In the genomic region with DNA sequence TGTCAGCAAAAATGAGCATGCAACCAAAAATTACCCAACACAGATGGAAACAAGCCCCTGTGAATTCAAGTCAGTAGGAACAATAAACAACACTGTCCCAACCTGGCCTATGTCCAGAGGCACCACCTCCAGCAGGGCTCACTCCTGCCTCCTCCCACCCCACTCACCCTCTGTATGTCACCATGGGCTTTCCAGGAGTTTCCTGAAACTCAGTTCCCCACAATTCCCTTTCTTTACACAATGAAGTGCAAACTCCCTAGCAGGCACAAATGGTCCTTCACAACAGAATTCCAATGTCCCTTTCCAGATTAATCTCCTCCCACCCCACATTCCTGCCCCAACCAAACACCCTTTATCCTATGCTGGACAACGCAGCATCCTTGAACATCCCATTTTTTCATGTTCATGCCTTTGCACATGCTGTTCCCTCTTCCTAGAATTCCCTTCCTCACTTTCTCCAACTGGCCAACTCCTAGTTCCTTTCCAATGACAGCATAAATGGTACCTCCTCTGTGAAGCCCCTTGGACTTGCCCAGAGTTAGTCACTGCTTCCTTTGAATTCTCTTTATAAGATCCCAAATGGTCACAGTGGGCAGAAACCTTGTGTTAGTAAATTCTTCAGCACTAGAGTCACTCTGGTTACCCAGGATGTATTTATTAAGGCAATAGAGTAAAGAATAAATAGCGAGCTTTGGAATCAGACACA, we compare ENCODE assay signal across 19 cellular contexts.
DNase-seq lines count a peak whose midpoint lies in the region; ATAC-seq and TF ChIP-seq lines count a peak whose summit lies in the region.
"Had no signal": no experiment of that assay in that cellular context is flagged by ENCODE, and none has a peak within 500 bp of the region (broad histone marks: within the 10 kb centered on the region; RNA-seq: fewer than 3 reads in every experiment).

No MANE protein-coding gene starts in this region.

- peak; percentile 35 for DNase-seq in AG08395 (ENCODE audit: low spot score)
- DNase-seq in amniotic epithelial cell (ENCODE audit: low read depth): peak; percentile 15
- DNase-seq in hepatic stellate cell (ENCODE audit: low spot score): peak; percentile 74
- no peak for DNase-seq in heart right ventricle
- DNase-seq in CD14-positive monocyte (ENCODE audit: low spot score): no peak
- DNase-seq in stimulated activated naive CD4-positive, alpha-beta T cell treated with Interleukin-2 at 50 U/mL for 16 hours (lab: John Stamatoyannopoulos, UW): no peak
- DNase-seq: activated CD4-positive, CD25-positive, alpha-beta regulatory T cell treated with anti-CD3 and anti-CD28 coated beads, Interleukin-2, amount 50 U/mL, for 72 hours; Kasumi-1; left ventricle myocardium superior; NCI-H526; occipital lobe; right cardiac atrium; SJCRH30; stimulated activated naive CD4-positive, alpha-beta T cell; T-helper 2 cell; transverse colon had no signal

- no peaks in the 10 kb centered on the region for H3K9me3 Mint-ChIP-seq in CD14-positive monocyte

- H3K36me3 ChIP-seq in HEK293 (ENCODE audit: control insufficient read depth in 2 of 2, insufficient read depth in 1 of 2, low read length in 2 of 2) (no peaks in the 10 kb centered on the region), heart right ventricle (no peaks in the 10 kb centered on the region)
- H3K36me3 ChIP-seq: gastroesophageal sphincter, SJCRH30, transverse colon had no signal

- H3K27me3 Mint-ChIP-seq in CD14-positive monocyte (ENCODE audit: low read depth in 3 of 3): peaks cover 2 to 4% (median 2%) of the 10 kb centered on the region in 3 donors

- peaks cover 7% of the 10 kb centered on the region for H3K4me1 Mint-ChIP-seq in CD14-positive monocyte

- peaks cover 11% of the 10 kb centered on the region; the same call in 1 of the 2 replicates for H3K4me1 ChIP-seq in HEK293 (ENCODE audit: control insufficient read depth, insufficient read depth, low read length)
- peaks cover 4 to 25% (median 15%) of the 10 kb centered on the region in 9 donors for H3K4me1 ChIP-seq in heart right ventricle

- H3K9me3 ChIP-seq in HEK293 (ENCODE audit: control insufficient read depth, insufficient read depth, low read depth, low read length) (no peaks in the 10 kb centered on the region), heart right ventricle (no peaks in the 10 kb centered on the region)
- H3K9me3 ChIP-seq: gastroesophageal sphincter, SJCRH30, transverse colon had no signal

- no peaks in the 10 kb centered on the region for H3K27me3 ChIP-seq in heart right ventricle
- H3K27me3 ChIP-seq: SJCRH30, transverse colon had no signal

- POLR2A ChIA-PET in HEK293 (lab: Yijun Ruan, JAX): no interaction called here

- no peak overlapping the region for H3K27ac ChIP-seq in HEK293 (ENCODE audit: extremely low read depth, low read depth, low read length)
- H3K27ac ChIP-seq in heart right ventricle: no peak overlapping the region
- H3K27ac ChIP-seq: gastroesophageal sphincter, SJCRH30, transverse colon had no signal

- intact Hi-C loops in heart right ventricle (cut with DNase I): loop anchor here in 7 of 10 donors (5.0 to 10.0 kb wide), 7 partner anchors 113 to 653 kb away; partner anchors contain the start of gene LCOR (in 2 of the 7)
- intact Hi-C loops in CD14-positive monocyte (cut with micrococcal nuclease): no loop called here

- no peaks in the 10 kb centered on the region for H3K36me3 Mint-ChIP-seq in CD14-positive monocyte

- TF ChIP-seq CTCF in HEK293 (tag by site-specific recombination; IDR thresholded peaks at IDR 0.05): no peak
- TF ChIP-seq CTCF in heart right ventricle (IDR thresholded peaks at IDR 0.05): no peak
- no peak for TF ChIP-seq CTCF in CD14-positive monocyte (IDR thresholded peaks at IDR 0.05)

- H3K27ac Mint-ChIP-seq in CD14-positive monocyte: no peak overlapping the region

- ATAC-seq in GM18909 (IDR thresholded peaks at IDR 0.05; ENCODE audit: poor library complexity, unreplicated experiment) (no peak), heart right ventricle (no peak)
- ATAC-seq: gastroesophageal sphincter, left ventricle myocardium superior, right cardiac atrium had no signal

- H3K4me3 Mint-ChIP-seq in CD14-positive monocyte: no peak overlapping the region

- no peak overlapping the region for H3K4me3 ChIP-seq in HEK293 (ENCODE audit: low read depth, low read length)
- no peak overlapping the region for H3K4me3 ChIP-seq in heart right ventricle
- H3K4me3 ChIP-seq: gastroesophageal sphincter, SJCRH30, transverse colon had no signal

- CTCF ChIA-PET in HEK293 (lab: Yijun Ruan, JAX): interaction anchor here (1.0 to 6.5 kb wide), 3 partner anchors 9 to 182 kb away, joined by 4 to 73 read pairs (median 12); no protein-coding TSS in a partner anchor

- WGBS in heart right ventricle, 2 donors: 90 to 94% methylated on average over 2 of the region's 2 CpGs

TF ChIP-seq in HEK293, 187 proteins besides CTCF, POLR2A, EP300 and RAD21 (continues in another document):
- no peak for TF ChIP-seq ZNF791 (tag by site-specific recombination; IDR thresholded peaks at IDR 0.05)
- TF ChIP-seq ZNF146 (tag by site-specific recombination; IDR thresholded peaks at IDR 0.05): no peak
- no peak for TF ChIP-seq ZBTB17 (tag by site-specific recombination; IDR thresholded peaks at IDR 0.05)
- no peak for TF ChIP-seq ZNF677 (tag by site-specific recombination; IDR thresholded peaks at IDR 0.05)
- TF ChIP-seq ZNF561 (tag by site-specific recombination; IDR thresholded peaks at IDR 0.05; ENCODE audit: borderline replicate concordance): no peak
- no peak for TF ChIP-seq REST (tag by site-specific recombination; IDR thresholded peaks at IDR 0.05)
- no peak for TF ChIP-seq ZNF747 (tag by site-specific recombination; IDR thresholded peaks at IDR 0.05)
- TF ChIP-seq, protein P1, sequence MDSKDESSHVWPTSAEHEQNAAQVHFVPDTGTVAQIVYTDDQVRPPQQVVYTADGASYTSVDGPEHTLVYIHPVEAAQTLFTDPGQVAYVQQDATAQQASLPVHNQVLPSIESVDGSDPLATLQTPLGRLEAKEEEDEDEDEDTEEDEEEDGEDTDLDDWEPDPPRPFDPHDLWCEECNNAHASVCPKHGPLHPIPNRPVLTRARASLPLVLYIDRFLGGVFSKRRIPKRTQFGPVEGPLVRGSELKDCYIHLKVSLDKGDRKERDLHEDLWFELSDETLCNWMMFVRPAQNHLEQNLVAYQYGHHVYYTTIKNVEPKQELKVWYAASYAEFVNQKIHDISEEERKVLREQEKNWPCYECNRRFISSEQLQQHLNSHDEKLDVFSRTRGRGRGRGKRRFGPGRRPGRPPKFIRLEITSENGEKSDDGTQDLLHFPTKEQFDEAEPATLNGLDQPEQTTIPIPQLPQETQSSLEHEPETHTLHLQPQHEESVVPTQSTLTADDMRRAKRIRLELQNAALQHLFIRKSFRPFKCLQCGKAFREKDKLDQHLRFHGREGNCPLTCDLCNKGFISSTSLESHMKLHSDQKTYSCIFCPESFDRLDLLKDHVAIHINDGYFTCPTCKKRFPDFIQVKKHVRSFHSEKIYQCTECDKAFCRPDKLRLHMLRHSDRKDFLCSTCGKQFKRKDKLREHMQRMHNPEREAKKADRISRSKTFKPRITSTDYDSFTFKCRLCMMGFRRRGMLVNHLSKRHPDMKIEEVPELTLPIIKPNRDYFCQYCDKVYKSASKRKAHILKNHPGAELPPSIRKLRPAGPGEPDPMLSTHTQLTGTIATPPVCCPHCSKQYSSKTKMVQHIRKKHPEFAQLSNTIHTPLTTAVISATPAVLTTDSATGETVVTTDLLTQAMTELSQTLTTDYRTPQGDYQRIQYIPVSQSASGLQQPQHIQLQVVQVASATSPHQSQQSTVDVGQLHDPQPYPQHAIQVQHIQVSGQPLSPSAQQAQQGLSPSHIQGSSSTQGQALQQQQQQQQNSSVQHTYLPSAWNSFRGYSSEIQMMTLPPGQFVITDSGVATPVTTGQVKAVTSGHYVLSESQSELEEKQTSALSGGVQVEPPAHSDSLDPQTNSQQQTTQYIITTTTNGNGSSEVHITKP (tag by site-specific recombination; IDR thresholded peaks at IDR 0.05): peak; percentile 53; the same call in 1 of the 2 replicates
- no peak for TF ChIP-seq ZNF169 (tag by site-specific recombination; IDR thresholded peaks at IDR 0.05)
- TF ChIP-seq, protein P2, sequence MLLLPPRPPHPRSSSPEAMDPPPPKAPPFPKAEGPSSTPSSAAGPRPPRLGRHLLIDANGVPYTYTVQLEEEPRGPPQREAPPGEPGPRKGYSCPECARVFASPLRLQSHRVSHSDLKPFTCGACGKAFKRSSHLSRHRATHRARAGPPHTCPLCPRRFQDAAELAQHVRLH (tag by site-specific recombination; IDR thresholded peaks at IDR 0.05): no peak

Comparison
In these comparisons a context has a peak if more than half of its experiments do, and no peak if none do; other contexts are left out.
1. DNase-seq: peak in AG08395 (single experiment), amniotic epithelial cell (single experiment) and hepatic stellate cell (single experiment); none in heart right ventricle (0 of 2), CD14-positive monocyte (single experiment) and stimulated activated naive CD4-positive, alpha-beta T cell treated with Interleukin-2 at 50 U/mL for 16 hours (single experiment).
2. intact Hi-C loops: an anchor here in heart right ventricle (5.0 to 10.0 kb wide); none called in CD14-positive monocyte.